15 cellular contexts compared by ENCODE assay signal in the genomic region with DNA sequence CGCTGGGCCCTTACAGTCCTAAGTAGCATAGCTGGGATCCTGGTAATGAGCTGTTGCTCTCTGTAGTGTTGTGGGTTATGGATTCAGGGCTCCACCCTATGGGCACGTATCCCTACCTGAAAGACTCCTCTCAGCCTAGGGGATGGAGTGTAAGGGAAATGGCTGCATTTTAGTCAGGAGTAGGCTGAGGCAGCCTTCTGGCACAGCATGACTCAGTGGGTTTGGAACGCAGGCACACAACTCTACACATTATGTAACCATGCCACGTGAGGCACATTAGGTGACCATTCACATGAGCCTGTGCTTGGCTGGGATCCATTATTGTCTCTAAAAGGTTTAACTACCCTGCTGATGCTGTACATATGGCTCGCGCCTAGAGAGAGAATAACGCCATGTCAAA. TPM values are rescaled to one million over a fixed set of nuclear protein-coding genes. Genes with fewer than 3 reads are reported as not detected.
DNase-seq lines count a peak whose midpoint lies in the region; TF ChIP-seq lines count a peak whose summit lies in the region.
"Had no signal": no experiment of that assay in that cellular context is flagged by ENCODE, and none has a peak within 500 bp of the region (broad histone marks: within the 10 kb centered on the region; RNA-seq: fewer than 3 reads in every experiment).

No MANE protein-coding gene starts in this region.

- no peak overlapping the region for H3K27ac Mint-ChIP-seq in activated naive CD4-positive, alpha-beta T cell treated with anti-CD3 and anti-CD28 coated beads for 36 hours
- no peak overlapping the region for H3K27ac Mint-ChIP-seq in HFFc6
- H3K27ac Mint-ChIP-seq: activated CD4-positive, alpha-beta T cell treated with anti-CD3 and anti-CD28 coated beads, Interleukin-2, amount 10 ng/mL, durations not matched to agents 24 days and 14 days had no signal

- TF ChIP-seq POLR2A in erythroblast (IDR thresholded peaks at IDR 0.05; ENCODE audit: low read length) = no peak

- H3K36me3 ChIP-seq in PC-9 (ENCODE audit: low read depth) = peaks cover 4% of the 10 kb centered on the region; the same call in 1 of the 2 replicates

- H3K4me1 Mint-ChIP-seq in activated naive CD4-positive, alpha-beta T cell treated with anti-CD3 and anti-CD28 coated beads for 36 hours (ENCODE audit: low read depth) = peaks cover 4% of the 10 kb centered on the region
- H3K4me1 Mint-ChIP-seq in HFFc6 (ENCODE audit: low read depth) = peaks cover 8% of the 10 kb centered on the region
- H3K4me1 Mint-ChIP-seq: neural crest cell had no signal

- H3K36me3 Mint-ChIP-seq in activated naive CD4-positive, alpha-beta T cell treated with anti-CD3 and anti-CD28 coated beads for 36 hours (ENCODE audit: low read depth) = peaks cover 55% of the 10 kb centered on the region
- peaks cover 9% of the 10 kb centered on the region; the same call in 1 of the 2 replicates for H3K36me3 Mint-ChIP-seq in HFFc6 (ENCODE audit: low read depth)

- no peaks in the 10 kb centered on the region for H3K27me3 ChIP-seq in PC-9 (ENCODE audit: insufficient read depth, low read depth)

- intact Hi-C loops in PC-9 (cut with micrococcal nuclease; ENCODE audit: unreplicated experiment) = loop anchor here (1.0 to 2.0 kb wide), 3 partner anchors 81 to 150 kb away; no protein-coding TSS in a partner anchor
- intact Hi-C loops in activated naive CD4-positive, alpha-beta T cell treated with anti-CD3 and anti-CD28 coated beads for 36 hours (cut with micrococcal nuclease) = no loop called here

- peaks cover 20% of the 10 kb centered on the region for H3K4me1 ChIP-seq in PC-9 (replicated peaks; ENCODE audit: insufficient read depth)

- no peaks in the 10 kb centered on the region for H3K9me3 ChIP-seq in PC-9 (ENCODE audit: insufficient read depth, low read depth)
- H3K9me3 ChIP-seq: A549 had no signal

- H2AFZ ChIP-seq in PC-9 = no peak overlapping the region

- peak overlapping the region; percentile 71 for H3K27ac ChIP-seq in PC-9
- H3K27ac ChIP-seq: KMS-11 had no signal

- no peak overlapping the region for H3K4me3 ChIP-seq in PC-9
- H3K4me3 ChIP-seq: A549 had no signal

- peaks cover 11% of the 10 kb centered on the region; the same call in 1 of the 2 replicates for H3F3A ChIP-seq in PC-9 (ENCODE audit: insufficient read depth, low read depth)

- CTCF ChIA-PET in PC-9 (lab: Charles Lee) = interaction anchor here (0.6 to 1.5 kb wide), 2 partner anchors 82 to 1084 kb away, joined by 3 to 4 read pairs; no protein-coding TSS in a partner anchor
- CTCF ChIA-PET in activated naive CD4-positive, alpha-beta T cell treated with anti-CD3 and anti-CD28 coated beads for 36 hours (lab: Charles Lee) = no interaction called here

- no TSS peak for BruUV-seq in PC-9 (replicated peaks; lab: Mats Ljungman, UMichigan)

- H3K9me2 ChIP-seq in PC-9 (ENCODE audit: insufficient read depth) = no peaks in the 10 kb centered on the region

- peak overlapping the region; percentile 57 for H3K4me2 ChIP-seq in PC-9
- H3K4me2 ChIP-seq: A549, KMS-11 had no signal

- 0 out of 2 replicates have a peak, but pooled peaks cover 1% of the 10 kb centered on the region for H3K79me2 ChIP-seq in PC-9 (ENCODE audit: low read depth)

- H3K27me3 Mint-ChIP-seq in activated naive CD4-positive, alpha-beta T cell treated with anti-CD3 and anti-CD28 coated beads for 36 hours (ENCODE audit: low read depth) = no peaks in the 10 kb centered on the region
- peaks cover 3% of the 10 kb centered on the region; the same call in 1 of the 2 replicates for H3K27me3 Mint-ChIP-seq in HFFc6 (ENCODE audit: insufficient read depth)
- H3K27me3 Mint-ChIP-seq: activated CD4-positive, alpha-beta T cell treated with anti-CD3 and anti-CD28 coated beads, Interleukin-2, amount 10 ng/mL, durations not matched to agents 24 days and 14 days had no signal

- TF ChIP-seq CTCF in PC-9 (conservative IDR thresholded peaks at IDR 0.05) (no peak), HFFc6 (IDR thresholded peaks at IDR 0.05) (no peak)

- no peaks in the 10 kb centered on the region for H4K20me1 ChIP-seq in PC-9 (ENCODE audit: insufficient read depth)

- H3K9me3 Mint-ChIP-seq in activated naive CD4-positive, alpha-beta T cell treated with anti-CD3 and anti-CD28 coated beads for 36 hours = no peaks in the 10 kb centered on the region
- H3K9me3 Mint-ChIP-seq in HFFc6 = no peaks in the 10 kb centered on the region
- H3K9me3 Mint-ChIP-seq: activated CD4-positive, alpha-beta T cell treated with anti-CD3 and anti-CD28 coated beads, Interleukin-2, amount 10 ng/mL, durations not matched to agents 24 days and 14 days; neural crest cell had no signal

- POLR2A ChIA-PET in PC-9 (lab: Charles Lee; ENCODE audit: unreplicated experiment) = no interaction called here

- H3K4me3 Mint-ChIP-seq in activated naive CD4-positive, alpha-beta T cell treated with anti-CD3 and anti-CD28 coated beads for 36 hours = no peak overlapping the region
- H3K4me3 Mint-ChIP-seq in HFFc6 = no peak overlapping the region
- H3K4me3 Mint-ChIP-seq: activated CD4-positive, alpha-beta T cell treated with anti-CD3 and anti-CD28 coated beads, Interleukin-2, amount 10 ng/mL, durations not matched to agents 24 days and 14 days; neural crest cell had no signal

- DNase-seq in NCI-H2029 (lab: John Stamatoyannopoulos, UW) (peak; percentile 56), NCI-H2029 treated with DMSO at 0.1 percent for 48 hours (lab: John Stamatoyannopoulos, UW) (no peak), PC-9 (peak; percentile 87 to 96), dermis blood vessel endothelial cell (peak; percentile 98), renal cortical epithelial cell (ENCODE audit: low read depth) (peak; percentile 97), erythroblast (lab: John Stamatoyannopoulos, UW) (no peak), HFFc6 (no peak)
- DNase-seq in activated naive CD4-positive, alpha-beta T cell treated with anti-CD3 and anti-CD28 coated beads for 36 hours = no peak
- DNase-seq: activated CD4-positive, alpha-beta T cell treated with anti-CD3 and anti-CD28 coated beads, Interleukin-2, amount 10 ng/mL, durations not matched to agents 24 days and 14 days; activated naive CD4-positive, alpha-beta T cell; NCI-H226; stimulated activated CD4-positive, alpha-beta T cell treated with anti-CD3 and anti-CD28 coated beads, Interleukin-15, amount 100 ng/mL, for 24 hours had no signal

RNA-seq across cellular contexts. Expression of gene HDDC2, which starts 27.8 kb away (rescaled TPM):
- total RNA-seq in PC-9 (2021) = 50.1 and 55.2 TPM in 2 replicates
- 10.7 and 13.8 TPM in 2 replicates for total RNA-seq in dermis blood vessel endothelial cell
- 62.9 and 70.6 TPM in 2 replicates for total RNA-seq in renal cortical epithelial cell
- 100 to 1,000 TPM; 117 to 127 TPM for total RNA-seq in activated naive CD4-positive, alpha-beta T cell treated with anti-CD3 and anti-CD28 coated beads for 36 hours
- 10 to 100 TPM; 50.0 to 59.3 (median 57.8) TPM for total RNA-seq in HFFc6 (2021; fragmentation: NEBNext Ultra II Directional; extraction: Animal tissue kit (Norgen Biotek cat#: 25700))

Comparison
In these comparisons a context has a peak if more than half of its experiments do, and no peak if none do; other contexts are left out.
1. DNase-seq: peak in NCI-H2029 (single experiment), PC-9 (2 of 2), dermis blood vessel endothelial cell (single experiment) and renal cortical epithelial cell (single experiment); none in NCI-H2029 treated with DMSO at 0.1 percent for 48 hours (single experiment), activated naive CD4-positive, alpha-beta T cell treated with anti-CD3 and anti-CD28 coated beads for 36 hours (single experiment), erythroblast (0 of 2) and HFFc6 (single experiment).